Comparison of ENCODE assay signal across 19 cellular contexts in the genomic region with DNA sequence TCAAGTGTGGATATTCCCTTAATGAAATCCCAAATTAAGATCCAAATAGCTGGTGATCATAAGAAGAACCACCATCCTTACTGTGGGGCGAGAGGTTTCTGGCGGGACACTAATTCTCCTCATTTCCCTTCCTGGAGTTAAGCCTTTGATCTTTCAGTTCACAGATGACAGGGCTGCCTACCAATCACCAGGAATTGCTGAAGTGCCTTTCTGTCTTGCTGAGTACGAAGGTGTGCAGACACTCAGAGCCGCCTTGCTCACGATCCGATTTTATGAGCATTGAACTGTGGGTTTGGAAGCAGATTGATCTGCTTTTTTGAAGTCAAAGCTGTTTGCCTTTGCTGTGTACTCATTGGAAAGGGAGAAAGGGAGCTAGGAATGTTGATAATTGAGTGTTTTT.
DNase-seq lines count a peak whose midpoint lies in the region; ATAC-seq, FAIRE-seq and TF ChIP-seq lines count a peak whose summit lies in the region.
"Had no signal": no experiment of that assay in that cellular context is flagged by ENCODE, and none has a peak within 500 bp of the region (broad histone marks: within the 10 kb centered on the region; RNA-seq: fewer than 3 reads in every experiment).

No MANE protein-coding gene starts in this region.

- no peak overlapping the region for H3K4me3 ChIP-seq in small intestine (ENCODE audit: low read depth in 1 of 2, low read length in 2 of 2)
- H3K4me3 ChIP-seq: esophagus squamous epithelium had no signal

- WGBS in small intestine, 3 donors, result 14 to 64% (median 48%) methylated on average over 6 of the region's 6 CpGs

- no peak overlapping the region for H3K27ac ChIP-seq in small intestine (ENCODE audit: low read depth in 1 of 2, low read length in 1 of 2)
- H3K27ac ChIP-seq: esophagus squamous epithelium had no signal

- FAIRE-seq in small intestine (lab: Jason Lieb, UNC), result no peak

- CTCF ChIA-PET in HEK293T (lab: Yijun Ruan, JAX), result interaction anchor here (0.5 to 1.2 kb wide), 3 partner anchors 8 to 165 kb away, joined by 3 to 4 read pairs (median 3); no protein-coding TSS in a partner anchor

- DNase-seq in HEK293T (ENCODE audit: extremely low spot score) (no peak), SW480 (ENCODE audit: low spot score) (peak; percentile 87), kidney tubule cell (ENCODE audit: low spot score) (peak; percentile 14), small intestine (peak; percentile 39), SW 1271 (lab: John Stamatoyannopoulos, UW) (no peak), COLO668 (lab: John Stamatoyannopoulos, UW; ENCODE audit: unreplicated experiment) (no peak)
- DNase-seq: activated CD4-positive, alpha-beta T cell treated with anti-CD3 and anti-CD28 coated beads, Interleukin-2, amount 10 ng/mL, durations not matched to agents 7 days and 5 days; activated CD8-positive, alpha-beta memory T cell treated with anti-CD3 and anti-CD28 coated beads, Interleukin-2, amount 50 U/mL, for 48 hours; AML-193; amygdala; caudate nucleus; esophagus squamous epithelium; H7; NCI-H1105; NCI-H526 treated with DMSO at 0.1 percent for 48 hours; SHP77 treated with DMSO at 0.1 percent for 48 hours; stimulated activated CD4-positive, alpha-beta T cell treated with anti-CD3 and anti-CD28 coated beads, Interleukin-12 subunit alpha, Interleukin-12 subunit beta, amount 100 ng/mL, for 4 hours; T-cell had no signal

- no peak for ATAC-seq in GM21367 (IDR thresholded peaks at IDR 0.05; ENCODE audit: unreplicated experiment)
- ATAC-seq: T-cell had no signal

- no peaks in the 10 kb centered on the region for H3K4me1 ChIP-seq in small intestine (ENCODE audit: control insufficient read depth in 2 of 2, insufficient read depth in 1 of 2, low read depth in 1 of 2, low read length in 1 of 2)
- H3K4me1 ChIP-seq: esophagus squamous epithelium had no signal

- no peaks in the 10 kb centered on the region for H3K9me3 ChIP-seq in small intestine (ENCODE audit: control insufficient read depth, low read depth)
- H3K9me3 ChIP-seq: esophagus squamous epithelium had no signal

- POLR2A ChIA-PET in HEK293T (lab: Yijun Ruan, JAX), result interaction anchor here (0.8 to 1.2 kb wide), 3 partner anchors 35 to 131 kb away, joined by 3 to 6 read pairs (median 4); no protein-coding TSS in a partner anchor

- H3K36me3 ChIP-seq in small intestine (ENCODE audit: control insufficient read depth in 2 of 2, insufficient read depth in 2 of 2, low read length in 2 of 2), result no peaks in the 10 kb centered on the region
- H3K36me3 ChIP-seq: esophagus squamous epithelium had no signal

- no peaks in the 10 kb centered on the region for H3K27me3 ChIP-seq in small intestine (ENCODE audit: control insufficient read depth in 2 of 2, insufficient read depth in 2 of 2, low read length in 2 of 2)

TF ChIP-seq in HEK293T, 16 proteins besides CTCF, POLR2A, EP300 and RAD21:
- TF ChIP-seq, protein P1, sequence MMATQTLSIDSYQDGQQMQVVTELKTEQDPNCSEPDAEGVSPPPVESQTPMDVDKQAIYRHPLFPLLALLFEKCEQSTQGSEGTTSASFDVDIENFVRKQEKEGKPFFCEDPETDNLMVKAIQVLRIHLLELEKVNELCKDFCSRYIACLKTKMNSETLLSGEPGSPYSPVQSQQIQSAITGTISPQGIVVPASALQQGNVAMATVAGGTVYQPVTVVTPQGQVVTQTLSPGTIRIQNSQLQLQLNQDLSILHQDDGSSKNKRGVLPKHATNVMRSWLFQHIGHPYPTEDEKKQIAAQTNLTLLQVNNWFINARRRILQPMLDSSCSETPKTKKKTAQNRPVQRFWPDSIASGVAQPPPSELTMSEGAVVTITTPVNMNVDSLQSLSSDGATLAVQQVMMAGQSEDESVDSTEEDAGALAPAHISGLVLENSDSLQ (IDR thresholded peaks at IDR 0.05), result 0 out of 2 replicates have a peak, but pooled peaks have one; percentile 25
- TF ChIP-seq NFRKB (IDR thresholded peaks at IDR 0.05), result no peak
- no peak for TF ChIP-seq LEF1 (IDR thresholded peaks at IDR 0.05; ENCODE audit: borderline replicate concordance)
- no peak for TF ChIP-seq FOXM1 (IDR thresholded peaks at IDR 0.05; ENCODE audit: borderline replicate concordance)

Comparison
In these comparisons a context has a peak if more than half of its experiments do, and no peak if none do; other contexts are left out.
1. DNase-seq: peak in SW480 (single experiment), kidney tubule cell (single experiment) and small intestine (single experiment); none in HEK293T (single experiment), SW 1271 (0 of 2) and COLO668 (single experiment).